13 cellular contexts compared by ENCODE assay signal in genomic region chr6:32085759-32086458, GRCh38. TPM values are rescaled to one million over a fixed set of nuclear protein-coding genes. Genes with fewer than 3 reads are reported as not detected.
DNase-seq lines count a peak whose midpoint lies in the region; ATAC-seq, FAIRE-seq and TF ChIP-seq lines count a peak whose summit lies in the region.
"Had no signal": no experiment of that assay in that cellular context is flagged by ENCODE, and none has a peak within 500 bp of the region (broad histone marks: within the 10 kb centered on the region; RNA-seq: fewer than 3 reads in every experiment).

No MANE protein-coding gene starts in this region.

- no peak for TF ChIP-seq RAD21 in HepG2 (CRISPR knock-in tag; IDR thresholded peaks at IDR 0.05)

- intact Hi-C loops in PC-3 (cut with micrococcal nuclease) (loop anchor here (1.0 to 10.0 kb wide), 2 partner anchors 68 to 111 kb away; partner anchors contain the start of genes DXO and PPT2), HepG2 (cut with micrococcal nuclease; ENCODE audit: unreplicated experiment) (no loop called here), stomach (cut with DNase I; ENCODE audit: low total_unique reads) (no loop called here)

- WGBS in HepG2 (ENCODE audit: low lambda C conversion rate), result 44% methylated on average over 17 of the region's 17 CpGs
- 79 to 88% (median 82%) methylated on average over 11 to 17 of the region's 17 CpGs for WGBS in stomach, 5 donors

- H3K9me3 ChIP-seq in PC-3 (ENCODE audit: low read length) (no peaks in the 10 kb centered on the region), HepG2 (ENCODE audit: low read length) (no peaks in the 10 kb centered on the region), stomach (no peaks in the 10 kb centered on the region)

- H2AFZ ChIP-seq in PC-3 (ENCODE audit: low read length) (no peak overlapping the region), HepG2 (ENCODE audit: low read length) (no peak overlapping the region)

- H3F3A ChIP-seq in PC-3 (ENCODE audit: low read length, unreplicated experiment), result no peaks in the 10 kb centered on the region

- H4K20me1 ChIP-seq in PC-3 (ENCODE audit: low read length) (no peaks in the 10 kb centered on the region), HepG2 (ENCODE audit: insufficient read depth, low read length) (no peaks in the 10 kb centered on the region)

- peak; percentile 73 for DNase-seq in H7
- DNase-seq in PC-3, result no peak
- DNase-seq in HepG2 (ENCODE audit: low spot score), result no peak
- no peak for DNase-seq in stomach
- DNase-seq in T-helper 1 cell, result no peak
- DNase-seq in NCI-H2107 (lab: John Stamatoyannopoulos, UW), result no peak
- DNase-seq in NCI-H146 (lab: John Stamatoyannopoulos, UW), result no peak
- no peak for DNase-seq in RCC 7860 (ENCODE audit: low spot score)
- DNase-seq: effector CD4-positive, alpha-beta T cell; NCI-H187; NCI-H524 treated with DMSO at 0.1 percent for 48 hours; SHP77 had no signal

- no peak for ATAC-seq in PC-3
- ATAC-seq in HepG2, result no peak

- H3K79me2 ChIP-seq in PC-3 (ENCODE audit: low read length), result no peaks in the 10 kb centered on the region
- H3K79me2 ChIP-seq in HepG2 (ENCODE audit: insufficient read depth, low read length), result no peaks in the 10 kb centered on the region

- no peak overlapping the region for H3K27ac ChIP-seq in PC-3 (ENCODE audit: low read length)
- no peak overlapping the region for H3K27ac ChIP-seq in HepG2 (ENCODE audit: extremely low read length, insufficient read depth, low read length)
- H3K27ac ChIP-seq in stomach, result peak overlapping the region in 3 of 5 donors; percentile 81 to 86 (median 82)
- H3K27ac ChIP-seq: C4-2B had no signal

- POLR2A ChIA-PET in PC-3 (lab: Charles Lee; ENCODE audit: unreplicated experiment) (no interaction called here), HepG2 (lab: Yijun Ruan, JAX) (no interaction called here)

- no peak for TF ChIP-seq POLR2A in HepG2 (IDR thresholded peaks at IDR 0.05; ENCODE audit: insufficient read depth in 1 of 2, low read depth in 2 of 2, low read length in 2 of 2)
- no peak for TF ChIP-seq POLR2A in stomach (IDR thresholded peaks at IDR 0.05)

- CTCF ChIA-PET in PC-3 (lab: Charles Lee), result interaction anchor here (0.5 kb wide), 1 partner anchor 29 kb away, joined by 5 read pairs; no protein-coding TSS in a partner anchor
- CTCF ChIA-PET in HepG2 (lab: Yijun Ruan, JAX; ENCODE audit: low intra/inter-chr PET ratio, low total read pairs), result interaction anchor here (1.5 kb wide), 1 partner anchor 31 kb away, joined by 6 read pairs; no protein-coding TSS in a partner anchor

- H3K27me3 ChIP-seq in H7 (ENCODE audit: control insufficient read depth, insufficient read depth, low read length) (peaks cover 11% of the 10 kb centered on the region), PC-3 (ENCODE audit: low read length) (no peaks in the 10 kb centered on the region), HepG2 (ENCODE audit: control insufficient read depth in 1 of 2, insufficient read depth in 2 of 2, low read length in 2 of 2) (peaks cover 6 to 50% of the 10 kb centered on the region in 2 experiments), stomach (peaks cover 0 to 36% (median 0%) of the 10 kb centered on the region in 3 donors)

- H3K4me3 ChIP-seq in H7 (ENCODE audit: insufficient read depth, low read depth, low read length) (no peak overlapping the region), PC-3 (ENCODE audit: low read length) (no peak overlapping the region), HepG2 (replicated peaks in 1 of 3; ENCODE audit: insufficient read depth in 1 of 3, low read depth in 2 of 3, low read length in 3 of 3) (no peak overlapping the region), stomach (no peak overlapping the region)

- TF ChIP-seq EP300 in HepG2 (IDR thresholded peaks at IDR 0.05; ENCODE audit: low read depth in 2 of 2, low read length in 2 of 2) (no peak), HepG2 (CRISPR knock-in tag; IDR thresholded peaks at IDR 0.05; ENCODE audit: borderline replicate concordance) (no peak), stomach (IDR thresholded peaks at IDR 0.05) (no peak)

- in situ Hi-C loops in HepG2 (cut with HindIII; ENCODE audit: extremely low pct_ligation_motif_present, low pct_unique_long_range_greater_than_20kb), result loop anchor here (25.0 kb wide), 1 partner anchor 701 kb away; no protein-coding TSS in a partner anchor

- peak overlapping the region; percentile 69 for H3K4me2 ChIP-seq in PC-3 (ENCODE audit: low read length)
- no peak overlapping the region for H3K4me2 ChIP-seq in HepG2 (ENCODE audit: low read depth, low read length)

- H3K9ac ChIP-seq in PC-3 (ENCODE audit: low read length) (no peak overlapping the region), HepG2 (ENCODE audit: insufficient read depth, low read depth, low read length) (no peak overlapping the region)

- no TSS peak for BruUV-seq in PC-3 (replicated peaks; lab: Mats Ljungman, UMichigan)
- BruUV-seq in HepG2 (replicated peaks; lab: Mats Ljungman, UMichigan), result no TSS peak

- no peaks in the 10 kb centered on the region for H3K36me3 ChIP-seq in H7 (replicated peaks; ENCODE audit: control insufficient read depth, insufficient read depth, low read length)
- no peaks in the 10 kb centered on the region for H3K36me3 ChIP-seq in PC-3 (ENCODE audit: low read depth, low read length)
- no peaks in the 10 kb centered on the region for H3K36me3 ChIP-seq in HepG2 (replicated peaks in 1 of 2; ENCODE audit: control insufficient read depth in 1 of 2, insufficient read depth in 2 of 2, low read length in 2 of 2)
- H3K36me3 ChIP-seq in stomach, result peaks cover 0 to 22% (median 10%) of the 10 kb centered on the region in 4 donors

- FAIRE-seq in HepG2 (lab: Jason Lieb, UNC) (no peak), RCC 7860 (lab: Jason Lieb, UNC) (no peak)

- H3K9me2 ChIP-seq in PC-3 (replicated peaks; ENCODE audit: low read length), result no peaks in the 10 kb centered on the region

- H3K4me1 ChIP-seq in PC-3 (ENCODE audit: insufficient read depth, low read length) (peaks cover 51% of the 10 kb centered on the region), HepG2 (ENCODE audit: insufficient read depth, low read length) (peaks cover 53% of the 10 kb centered on the region), stomach (peaks cover 17 to 31% (median 30%) of the 10 kb centered on the region in 4 donors)

- TF ChIP-seq CTCF in PC-3 (conservative IDR thresholded peaks at IDR 0.05; ENCODE audit: low read depth, low read length) (no peak), HepG2 (CRISPR knock-in tag; IDR thresholded peaks at IDR 0.05) (peak; percentile 38), stomach (IDR thresholded peaks at IDR 0.05) (no peak)

RNA-seq across cellular contexts. Expression of gene TNXB, which starts 23.2 kb away (rescaled TPM):
- total RNA-seq in H7 (2014; rRNA removed; shearing (Covaris generic)), result 2.7 and 4.4 TPM in 2 replicates
- total RNA-seq in PC-3 (2014; rRNA removed) (2.9 and 3.3 TPM in 2 replicates), HepG2 (2016; rRNA removed; fragmentation: Illumina TruSeq; extraction: Trizol) (0.74 and 1.6 TPM in 2 replicates), stomach (100 to 1,000 TPM in 1 of 5 donors, 10 to 100 TPM in 4; 43.8 to 408 (median 71.0) TPM)
- total RNA-seq in HepG2 (2016; cell fraction: cytosol; rRNA removed; fragmentation: Illumina TruSeq; extraction: Trizol; ENCODE audit: low read depth), result 0.20 and 0.35 TPM in 2 replicates
- total RNA-seq in HepG2 (2016; cell fraction: insoluble cytoplasmic fraction; rRNA removed; fragmentation: Illumina TruSeq; extraction: Trizol), result 0.86 and 1.5 TPM in 2 replicates
- total RNA-seq in HepG2 (2016; cell fraction: membrane; rRNA removed; fragmentation: Illumina TruSeq; extraction: Trizol), result 0.65 and 0.83 TPM in 2 replicates
- 1.9 and 2.9 TPM in 2 replicates for total RNA-seq in HepG2 (2016; cell fraction: nucleus; rRNA removed; fragmentation: Illumina TruSeq; extraction: Trizol)
- polyA plus RNA-seq in HepG2 (2011; rRNA removed) (2.7 and 2.9 TPM in 2 replicates), stomach (10 to 100 TPM; 15.1 to 17.7 (median 15.7) TPM)
- 1.8 and 3.0 TPM in 2 replicates for polyA plus RNA-seq in HepG2 (2011; cell fraction: cytosol; rRNA removed)
- polyA plus RNA-seq in HepG2 (2011; cell fraction: nucleus; rRNA removed), result 11.9 and 13.2 TPM in 2 replicates
- polyA plus RNA-seq in HepG2 (2012), result 2.9 and 4.4 TPM in 2 replicates
- polyA plus RNA-seq in HepG2 (2016; cell fraction: cytosol; fragmentation: Illumina TruSeq; extraction: Trizol; ENCODE audit: low read depth), result 0.37 and 0.42 TPM in 2 replicates
- polyA plus RNA-seq in HepG2 (2016; cell fraction: insoluble cytoplasmic fraction; fragmentation: Illumina TruSeq; extraction: Trizol; ENCODE audit: low read depth), result 0.76 and 1.1 TPM in 2 replicates
- 0.43 and 0.76 TPM in 2 replicates for polyA plus RNA-seq in HepG2 (2016; cell fraction: membrane; fragmentation: Illumina TruSeq; extraction: Trizol; ENCODE audit: low read depth)
- 1.9 and 4.8 TPM in 2 replicates for polyA plus RNA-seq in HepG2 (2016; cell fraction: nucleus; fragmentation: Illumina TruSeq; extraction: Trizol; ENCODE audit: insufficient read depth, low read depth)
- 1.8 and 5.9 TPM in 2 replicates for polyA minus RNA-seq in HepG2 (2011; rRNA and poly(A)+ RNA removed; ENCODE audit: low replicate concordance)
- polyA minus RNA-seq in HepG2 (2011; cell fraction: cytosol; rRNA and poly(A)+ RNA removed), result 0.49 and 2.0 TPM in 2 replicates
- 6.1 and 7.2 TPM in 2 replicates for polyA minus RNA-seq in HepG2 (2011; cell fraction: nucleus; rRNA and poly(A)+ RNA removed)

RNA-seq across cellular contexts. Expression of gene ATF6B, which starts 42.1 kb away (rescaled TPM):
- 25.1 and 26.2 TPM in 2 replicates for total RNA-seq in H7 (2014; rRNA removed; shearing (Covaris generic))
- total RNA-seq in PC-3 (2014; rRNA removed) (33.4 and 35.7 TPM in 2 replicates), HepG2 (2016; rRNA removed; fragmentation: Illumina TruSeq; extraction: Trizol) (7.5 and 18.1 TPM in 2 replicates), stomach (100 to 1,000 TPM in 2 of 5 donors, 10 to 100 TPM in 3; 22.8 to 718 (median 73.3) TPM)
- 5.4 and 6.0 TPM in 2 replicates for total RNA-seq in HepG2 (2016; cell fraction: cytosol; rRNA removed; fragmentation: Illumina TruSeq; extraction: Trizol; ENCODE audit: low read depth)
- 6.5 and 17.9 TPM in 2 replicates for total RNA-seq in HepG2 (2016; cell fraction: insoluble cytoplasmic fraction; rRNA removed; fragmentation: Illumina TruSeq; extraction: Trizol)
- 4.1 and 4.3 TPM in 2 replicates for total RNA-seq in HepG2 (2016; cell fraction: membrane; rRNA removed; fragmentation: Illumina TruSeq; extraction: Trizol)
- total RNA-seq in HepG2 (2016; cell fraction: nucleus; rRNA removed; fragmentation: Illumina TruSeq; extraction: Trizol), result 22.6 and 23.3 TPM in 2 replicates
- polyA plus RNA-seq in HepG2 (2011; rRNA removed) (44.0 and 45.8 TPM in 2 replicates), stomach (10 to 100 TPM; 20.9 to 48.1 (median 24.4) TPM)
- 13.6 and 15.3 TPM in 2 replicates for polyA plus RNA-seq in HepG2 (2011; cell fraction: cytosol; rRNA removed)
- polyA plus RNA-seq in HepG2 (2011; cell fraction: nucleus; rRNA removed), result 155 and 167 TPM in 2 replicates
- polyA plus RNA-seq in HepG2 (2012), result 24.1 and 28.4 TPM in 2 replicates
- polyA plus RNA-seq in HepG2 (2016; cell fraction: cytosol; fragmentation: Illumina TruSeq; extraction: Trizol; ENCODE audit: low read depth), result 2.5 and 3.2 TPM in 2 replicates
- 10.4 and 12.2 TPM in 2 replicates for polyA plus RNA-seq in HepG2 (2016; cell fraction: insoluble cytoplasmic fraction; fragmentation: Illumina TruSeq; extraction: Trizol; ENCODE audit: low read depth)
- polyA plus RNA-seq in HepG2 (2016; cell fraction: membrane; fragmentation: Illumina TruSeq; extraction: Trizol; ENCODE audit: low read depth), result 3.3 and 4.5 TPM in 2 replicates
- polyA plus RNA-seq in HepG2 (2016; cell fraction: nucleus; fragmentation: Illumina TruSeq; extraction: Trizol; ENCODE audit: insufficient read depth, low read depth), result 77.6 and 81.7 TPM in 2 replicates
- polyA minus RNA-seq in HepG2 (2011; rRNA and poly(A)+ RNA removed; ENCODE audit: low replicate concordance), result 79.0 and 84.0 TPM in 2 replicates
- polyA minus RNA-seq in HepG2 (2011; cell fraction: cytosol; rRNA and poly(A)+ RNA removed), result 14.2 and 16.6 TPM in 2 replicates
- 40.5 and 43.0 TPM in 2 replicates for polyA minus RNA-seq in HepG2 (2011; cell fraction: nucleus; rRNA and poly(A)+ RNA removed)

RNA-seq across cellular contexts. Expression of gene FKBPL, which starts 44.2 kb away (rescaled TPM):
- 12.5 and 12.8 TPM in 2 replicates for total RNA-seq in H7 (2014; rRNA removed; shearing (Covaris generic))
- total RNA-seq in PC-3 (2014; rRNA removed) (12.6 and 16.4 TPM in 2 replicates), HepG2 (2016; rRNA removed; fragmentation: Illumina TruSeq; extraction: Trizol) (10.0 and 11.0 TPM in 2 replicates), stomach (1 to 10 TPM in 2 of 5 donors, under 1 TPM in 1, not detected in 2; 0.45 to 3.3 (median 3.2) TPM)
- 3.2 and 3.3 TPM in 2 replicates for total RNA-seq in HepG2 (2016; cell fraction: cytosol; rRNA removed; fragmentation: Illumina TruSeq; extraction: Trizol; ENCODE audit: low read depth)
- 10.6 and 12.0 TPM in 2 replicates for total RNA-seq in HepG2 (2016; cell fraction: insoluble cytoplasmic fraction; rRNA removed; fragmentation: Illumina TruSeq; extraction: Trizol)
- 5.3 and 5.7 TPM in 2 replicates for total RNA-seq in HepG2 (2016; cell fraction: membrane; rRNA removed; fragmentation: Illumina TruSeq; extraction: Trizol)
- total RNA-seq in HepG2 (2016; cell fraction: nucleus; rRNA removed; fragmentation: Illumina TruSeq; extraction: Trizol), result 3.6 and 4.7 TPM in 2 replicates
- polyA plus RNA-seq in HepG2 (2011; rRNA removed) (2.9 and 3.0 TPM in 2 replicates), stomach (1 to 10 TPM; 2.7 to 9.6 (median 8.5) TPM)
- 3.5 and 3.9 TPM in 2 replicates for polyA plus RNA-seq in HepG2 (2011; cell fraction: cytosol; rRNA removed)
- polyA plus RNA-seq in HepG2 (2011; cell fraction: nucleus; rRNA removed), result 2.3 TPM in 2 replicates
- 2.4 and 3.6 TPM in 2 replicates for polyA plus RNA-seq in HepG2 (2012)
- polyA plus RNA-seq in HepG2 (2016; cell fraction: cytosol; fragmentation: Illumina TruSeq; extraction: Trizol; ENCODE audit: low read depth), result 2.5 and 3.0 TPM in 2 replicates
- 10.8 and 12.4 TPM in 2 replicates for polyA plus RNA-seq in HepG2 (2016; cell fraction: insoluble cytoplasmic fraction; fragmentation: Illumina TruSeq; extraction: Trizol; ENCODE audit: low read depth)
- polyA plus RNA-seq in HepG2 (2016; cell fraction: membrane; fragmentation: Illumina TruSeq; extraction: Trizol; ENCODE audit: low read depth), result 3.5 and 4.2 TPM in 2 replicates
- 7.2 and 7.7 TPM in 2 replicates for polyA plus RNA-seq in HepG2 (2016; cell fraction: nucleus; fragmentation: Illumina TruSeq; extraction: Trizol; ENCODE audit: insufficient read depth, low read depth)
- polyA minus RNA-seq in HepG2 (2011; rRNA and poly(A)+ RNA removed; ENCODE audit: low replicate concordance), result 3.3 and 9.3 TPM in 2 replicates
- polyA minus RNA-seq in HepG2 (2011; cell fraction: cytosol; rRNA and poly(A)+ RNA removed), result 1.8 and 2.4 TPM in 2 replicates
- polyA minus RNA-seq in HepG2 (2011; cell fraction: nucleus; rRNA and poly(A)+ RNA removed), result 1.2 and 1.7 TPM in 2 replicates

RNA-seq across cellular contexts. Expression of gene CYP21A2, which starts 47.7 kb away (rescaled TPM):
- total RNA-seq in H7 (2014; rRNA removed; shearing (Covaris generic)), result 0.11 TPM in 1 of 2 replicates, not detected in the other
- not detected in 2 replicates for total RNA-seq in PC-3 (2014; rRNA removed)
- total RNA-seq in HepG2 (2016; rRNA removed; fragmentation: Illumina TruSeq; extraction: Trizol), result 0.29 and 1.5 TPM in 2 replicates
- 0.20 and 0.53 TPM in 2 replicates for total RNA-seq in HepG2 (2016; cell fraction: cytosol; rRNA removed; fragmentation: Illumina TruSeq; extraction: Trizol; ENCODE audit: low read depth)
- total RNA-seq in HepG2 (2016; cell fraction: insoluble cytoplasmic fraction; rRNA removed; fragmentation: Illumina TruSeq; extraction: Trizol), result 0.24 and 1.5 TPM in 2 replicates
- total RNA-seq in HepG2 (2016; cell fraction: membrane; rRNA removed; fragmentation: Illumina TruSeq; extraction: Trizol), result 0.59 and 0.69 TPM in 2 replicates
- total RNA-seq in HepG2 (2016; cell fraction: nucleus; rRNA removed; fragmentation: Illumina TruSeq; extraction: Trizol), result 4.2 and 4.6 TPM in 2 replicates
- polyA plus RNA-seq in HepG2 (2011; rRNA removed), result 6.3 and 8.6 TPM in 2 replicates
- 2.4 and 3.0 TPM in 2 replicates for polyA plus RNA-seq in HepG2 (2011; cell fraction: cytosol; rRNA removed)
- polyA plus RNA-seq in HepG2 (2011; cell fraction: nucleus; rRNA removed), result 65.6 and 85.1 TPM in 2 replicates
- 3.3 and 9.9 TPM in 2 replicates for polyA plus RNA-seq in HepG2 (2012)
- polyA plus RNA-seq in HepG2 (2016; cell fraction: cytosol; fragmentation: Illumina TruSeq; extraction: Trizol; ENCODE audit: low read depth), result 0.85 and 0.89 TPM in 2 replicates
- 0.52 and 0.75 TPM in 2 replicates for polyA plus RNA-seq in HepG2 (2016; cell fraction: insoluble cytoplasmic fraction; fragmentation: Illumina TruSeq; extraction: Trizol; ENCODE audit: low read depth)
- polyA plus RNA-seq in HepG2 (2016; cell fraction: membrane; fragmentation: Illumina TruSeq; extraction: Trizol; ENCODE audit: low read depth), result 0.98 and 1.2 TPM in 2 replicates
- polyA plus RNA-seq in HepG2 (2016; cell fraction: nucleus; fragmentation: Illumina TruSeq; extraction: Trizol; ENCODE audit: insufficient read depth, low read depth), result 10.5 and 14.3 TPM in 2 replicates
- polyA minus RNA-seq in HepG2 (2011; rRNA and poly(A)+ RNA removed; ENCODE audit: low replicate concordance), result 0.23 and 9.5 TPM in 2 replicates
- 1.7 and 1.8 TPM in 2 replicates for polyA minus RNA-seq in HepG2 (2011; cell fraction: cytosol; rRNA and poly(A)+ RNA removed)
- polyA minus RNA-seq in HepG2 (2011; cell fraction: nucleus; rRNA and poly(A)+ RNA removed), result 27.4 and 31.8 TPM in 2 replicates
- not detected for total RNA-seq in stomach
- polyA plus RNA-seq in stomach, result 10 to 100 TPM in 1 of 3 donors, 1 to 10 TPM in 2; 1.3 to 23.8 (median 1.4) TPM

Comparison
In these comparisons a context has a peak if more than half of its experiments do, and no peak if none do; other contexts are left out.
1. H3K27ac ChIP-seq: peak in stomach (3 of 5); none in PC-3 (single experiment) and HepG2 (single experiment).